14 cellular contexts compared by ENCODE assay signal in the genomic region with DNA sequence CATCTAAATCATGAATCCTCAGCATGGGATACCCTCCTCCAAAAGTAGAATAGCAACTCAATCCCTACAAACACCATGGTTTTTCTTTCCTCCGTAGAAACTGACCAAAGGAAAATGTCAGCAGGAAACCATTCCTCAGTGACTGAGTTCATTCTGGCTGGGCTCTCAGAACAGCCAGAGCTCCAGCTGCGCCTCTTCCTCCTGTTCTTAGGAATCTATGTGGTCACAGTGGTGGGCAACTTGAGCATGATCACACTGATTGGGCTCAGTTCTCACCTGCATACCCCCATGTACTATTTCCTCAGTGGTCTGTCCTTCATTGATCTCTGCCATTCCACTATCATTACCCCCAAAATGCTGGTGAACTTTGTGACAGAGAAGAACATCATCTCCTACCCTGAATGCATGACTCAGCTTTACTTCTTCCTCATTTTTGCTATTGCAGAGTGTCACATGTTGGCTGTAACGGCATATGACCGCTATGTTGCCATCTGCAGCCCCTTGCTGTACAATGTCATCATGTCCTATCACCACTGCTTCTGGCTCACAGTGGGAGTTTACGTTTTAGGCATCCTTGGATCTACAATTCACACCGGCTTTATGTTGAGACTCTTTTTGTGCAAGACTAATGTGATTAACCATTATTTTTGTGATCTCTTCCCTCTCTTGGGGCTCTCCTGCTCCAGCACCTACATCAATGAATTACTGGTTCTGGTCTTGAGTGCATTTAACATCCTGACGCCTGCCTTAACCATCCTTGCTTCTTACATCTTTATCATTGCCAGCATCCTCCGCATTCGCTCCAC. TPM values are rescaled to one million over a fixed set of nuclear protein-coding genes. Genes with fewer than 3 reads are reported as not detected.
A peak's percentile ranks its signal among the peaks of the same experiment; 100 is the strongest.
DNase-seq lines count a peak whose midpoint lies in the region; ATAC-seq and TF ChIP-seq lines count a peak whose summit lies in the region.
"Not testable (repeated sequence)": the region's sequence is repeated elsewhere in the genome, so short reads cannot be mapped to it uniquely, and the experiment has no call there.
"Had no signal": no experiment of that assay in that cellular context is flagged by ENCODE, and none has a peak within 500 bp of the region (broad histone marks: within the 10 kb centered on the region; RNA-seq: fewer than 3 reads in every experiment).

No MANE protein-coding gene starts in this region.

- H3K36me3 Mint-ChIP-seq in neural crest cell (ENCODE audit: low read depth), result not testable (repeated sequence)

- H3K4me3 ChIP-seq in NB4 (ENCODE audit: low read depth, low read length); choroid plexus epithelial cell (ENCODE audit: low read depth, low read length); left lung: not testable (repeated sequence)

- not testable (repeated sequence) for H3K4me3 Mint-ChIP-seq in neural crest cell

- H3K36me3 ChIP-seq in left lung, result not testable (repeated sequence)

- not testable (repeated sequence) for TF ChIP-seq CTCF in NB4 (IDR thresholded peaks at IDR 0.05; ENCODE audit: low read depth, low read length); choroid plexus epithelial cell (conservative IDR thresholded peaks at IDR 0.05; ENCODE audit: low read depth, low read length); left lung (IDR thresholded peaks at IDR 0.05); neural crest cell (conservative IDR thresholded peaks at IDR 0.05)

- not testable (repeated sequence) for H3K27me3 Mint-ChIP-seq in neural crest cell (ENCODE audit: low read depth)

- not testable (repeated sequence) for TF ChIP-seq POLR2A in NB4 (IDR thresholded peaks at IDR 0.05; ENCODE audit: extremely low read depth, insufficient read length)

- peak overlapping the region; percentile 50 for H3K27ac Mint-ChIP-seq in neural crest cell (ENCODE audit: unreplicated experiment)

- ATAC-seq in left lung, result peak; percentile 39

- not testable (repeated sequence) for H3K4me1 ChIP-seq in left lung

- H3K9me3 ChIP-seq in left lung, result not testable (repeated sequence)

- intact Hi-C loops in left lung (cut with DNase I), result not testable (repeated sequence)

- not testable (repeated sequence) for H3K27me3 ChIP-seq in left lung

- DNase-seq in DMS53 (lab: John Stamatoyannopoulos, UW), result peak; percentile 10
- DNase-seq in KG1 (lab: John Stamatoyannopoulos, UW), result peak; percentile 22
- DNase-seq in NB4 (ENCODE audit: low read depth), result peak; percentile 89
- peak; percentile 67 for DNase-seq in SKM-1 (lab: John Stamatoyannopoulos, UW; ENCODE audit: unreplicated experiment)
- peak; percentile 13 for DNase-seq in choroid plexus epithelial cell (ENCODE audit: low read depth)
- not testable (repeated sequence) for DNase-seq in left lung; neural crest cell (ENCODE audit: low read depth, low spot score)

- not testable (repeated sequence) for H3K9me3 Mint-ChIP-seq in neural crest cell

- H3K27ac ChIP-seq in left lung, result peak overlapping the region in 1 of 2 donors; percentile 68

- not testable (repeated sequence) for H3K4me1 Mint-ChIP-seq in neural crest cell

RNA-seq across cellular contexts. Expression of a gene that starts 16.1 kb away (rescaled TPM):
- total RNA-seq in left lung (not detected), neural crest cell (not detected in 2 replicates)
- total RNA-seq: B cell; CD8-positive, alpha-beta T cell; GM23338; M059J; PC-3; SK-MEL-5; T-cell had no signal

RNA-seq across cellular contexts. Expression of a gene that starts 31.4 kb away (rescaled TPM):
- total RNA-seq in left lung (not detected), neural crest cell (not detected in 2 replicates)
- total RNA-seq: B cell; CD8-positive, alpha-beta T cell; GM23338; M059J; SK-MEL-5; T-cell had no signal

RNA-seq across cellular contexts. Expression of a gene that starts 41.7 kb away (rescaled TPM):
- total RNA-seq in left lung (not detected), neural crest cell (not detected in 2 replicates)
- total RNA-seq: B cell; CD8-positive, alpha-beta T cell; GM23338; M059J; SK-MEL-5; T-cell had no signal
